Comparison of ENCODE assay signal across 22 cellular contexts in genomic region chr9:117907420-117907819, GRCh38.
"Had no signal": no experiment of that assay in that cellular context is flagged by ENCODE, and none has a peak within 500 bp of the region (broad histone marks: within the 10 kb centered on the region; RNA-seq: fewer than 3 reads in every experiment).

No MANE protein-coding gene starts in this region.

- H3K36me3 Mint-ChIP-seq: T-cell had no signal

- H3K9me3 ChIP-seq: SJCRH30 had no signal

- H3K4me3 ChIP-seq: SJCRH30 had no signal

- ATAC-seq: Panc1, PC-3, Right ventricle myocardium inferior, T-cell had no signal

- H3K27me3 ChIP-seq: SJCRH30 had no signal

- DNase-seq: KBM-7; MV-4-11; NCI-H1048; NCI-H1105; NCI-H1417; NCI-H1436 treated with DMSO at 0.1 percent for 48 hours; NCI-H1694; NCI-H187 treated with DMSO at 0.1 percent for 48 hours; NCI-H2029 treated with DMSO at 0.1 percent for 48 hours; NCI-H2171; NCI-H345; NCI-H446 treated with DMSO at 0.1 percent for 48 hours; NCI-H510A treated with DMSO at 0.1 percent for 48 hours; NCI-H526; NK-92 treated with Interleukin-12 subunit alpha and Interleukin-12 subunit beta, amount 100 ng/mL, for 24 hours; PC-3; SHP77 treated with DMSO at 0.1 percent for 48 hours; SJCRH30; SW 1271; T-cell had no signal

- H3K4me1 ChIP-seq: SJCRH30 had no signal

- H3K36me3 ChIP-seq: SJCRH30 had no signal

- H3K4me1 Mint-ChIP-seq: T-cell had no signal

- H3K27ac ChIP-seq: SJCRH30 had no signal

- H3K4me3 Mint-ChIP-seq: T-cell had no signal

- H3K27ac Mint-ChIP-seq: T-cell had no signal
